ENCODE assay signal across 7 cellular contexts in the genomic region with DNA sequence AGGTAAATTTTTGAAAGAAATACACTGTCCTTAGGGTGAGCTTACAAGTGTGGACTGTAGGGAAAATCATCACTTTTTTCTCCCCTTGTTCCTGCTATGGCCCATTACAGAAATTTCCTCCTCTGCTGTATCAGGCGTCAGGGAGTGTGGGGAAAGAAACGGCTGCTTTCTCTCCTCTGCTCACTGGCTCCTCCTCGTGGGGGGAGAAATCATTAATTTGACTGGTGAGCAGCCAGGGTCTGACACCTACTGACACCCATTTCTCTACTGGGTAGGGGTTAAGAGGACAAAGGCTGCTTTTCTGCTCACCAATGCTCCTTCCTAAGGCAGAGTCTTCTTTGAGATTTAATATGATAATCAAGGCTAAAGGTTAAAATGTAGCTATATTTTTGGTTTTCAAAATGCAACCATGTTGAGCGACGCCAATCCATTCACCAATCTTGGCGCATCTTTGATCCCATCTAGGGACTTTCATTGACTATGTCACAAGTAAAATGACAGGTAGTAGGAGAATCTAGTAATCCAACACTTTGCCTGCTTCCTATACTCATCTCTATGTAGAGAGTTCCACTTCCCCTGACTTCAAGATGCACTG. TPM values are rescaled to one million over a fixed set of nuclear protein-coding genes. Genes with fewer than 3 reads are reported as not detected.
DNase-seq lines count a peak whose midpoint lies in the region; ATAC-seq and TF ChIP-seq lines count a peak whose summit lies in the region.

No MANE protein-coding gene starts in this region.

- H3K4me3 ChIP-seq in adrenal gland: no peak overlapping the region

- H3K27ac ChIP-seq in adrenal gland: no peak overlapping the region

- ATAC-seq in HG03159 (IDR thresholded peaks at IDR 0.05; ENCODE audit: unreplicated experiment) (peak; percentile 43), GM21737 (IDR thresholded peaks at IDR 0.05; ENCODE audit: unreplicated experiment) (no peak)

- TF ChIP-seq CTCF in GM12873 (IDR thresholded peaks at IDR 0.05; ENCODE audit: insufficient read depth, low read depth, low read length, missing control alignments) (peak; percentile 79), adrenal gland (IDR thresholded peaks at IDR 0.05) (peak; percentile 45 to 68 (median 66))

- peaks cover 0 to 4% of the 10 kb centered on the region in 2 donors for H3K4me1 ChIP-seq in adrenal gland (replicated peaks in 1 of 2)

- no peak for TF ChIP-seq POLR2A in adrenal gland (IDR thresholded peaks at IDR 0.05)

- peaks cover 0 to 20% of the 10 kb centered on the region in 2 donors for H3K36me3 ChIP-seq in adrenal gland (replicated peaks in 1 of 2)

- intact Hi-C loops in adrenal gland (cut with DNase I): no loop called here

- H3K27me3 ChIP-seq in adrenal gland: no peaks in the 10 kb centered on the region

- no peaks in the 10 kb centered on the region for H3K9me3 ChIP-seq in adrenal gland (replicated peaks in 1 of 3)

- peak; percentile 60 for DNase-seq in SKM-1 treated with dmso at 0.1 percent for 144 hours (lab: John Stamatoyannopoulos, UW; ENCODE audit: unreplicated experiment)
- peak; percentile 46 to 79 (median 72) for DNase-seq in adrenal gland
- DNase-seq in iPS-NIHi11 (ENCODE audit: low spot score): peak; percentile 86
- DNase-seq in stimulated activated CD4-positive, alpha-beta T cell treated with anti-CD3 and anti-CD28 coated beads, Interleukin-2, amount 100 ng/mL, for 24 hours: peak; percentile 57 to 64

- WGBS in adrenal gland, 4 donors: 52 to 55% (median 53%) methylated on average over 6 of the region's 6 CpGs

RNA-seq across cellular contexts. Expression of gene SETD7, which starts 25.1 kb away (rescaled TPM):
- total RNA-seq in adrenal gland: 10 to 100 TPM; 36.6 to 49.1 (median 43.9) TPM
- polyA plus RNA-seq in adrenal gland: 10 to 100 TPM in 2 of 3 donors, 1 to 10 TPM in 1; 7.4 to 48.5 (median 10.9) TPM
